8 cellular contexts compared by ENCODE assay signal in genomic region chr3:138329984-138330293, GRCh38. TPM values are rescaled to one million over a fixed set of nuclear protein-coding genes. Genes with fewer than 3 reads are reported as not detected.
DNase-seq lines count a peak whose midpoint lies in the region; TF ChIP-seq lines count a peak whose summit lies in the region.

No MANE protein-coding gene starts in this region.

- H3F3A ChIP-seq in SU-DHL-6 (ENCODE audit: insufficient read depth): peaks cover 13% of the 10 kb centered on the region; the same call in 1 of the 2 replicates

- DNase-seq in GM06990 (ENCODE audit: extremely low read depth, insufficient read length): no peak
- DNase-seq in fibroblast of mammary gland (ENCODE audit: low read depth): no peak
- DNase-seq in prostate gland (ENCODE audit: low spot score): no peak
- DNase-seq in activated effector memory CD4-positive, alpha-beta T cell treated with anti-CD3 and anti-CD28 coated beads, Interleukin-2, amount 50 U/mL, for 16 hours: no peak
- no peak for DNase-seq in NCI-H2107 (lab: John Stamatoyannopoulos, UW)
- DNase-seq in foreskin melanocyte: no peak
- no peak for DNase-seq in KBM-7

- H3K4me2 ChIP-seq in SU-DHL-6 (ENCODE audit: low read depth, low read length, poor library complexity, severe bottlenecking): peak overlapping the region; percentile 97

- TF ChIP-seq POLR2A in prostate gland (IDR thresholded peaks at IDR 0.05): no peak

- H3K27ac ChIP-seq in SU-DHL-6 (ENCODE audit: low read depth, low read length): no peak overlapping the region
- H3K27ac ChIP-seq in prostate gland: peak overlapping the region in 1 of 2 donors; percentile 78

- no peaks in the 10 kb centered on the region for H3K4me1 ChIP-seq in prostate gland (replicated peaks)

- no peaks in the 10 kb centered on the region for H3K9me3 ChIP-seq in SU-DHL-6 (ENCODE audit: insufficient read depth, low read length)
- H3K9me3 ChIP-seq in prostate gland: no peaks in the 10 kb centered on the region

- H3K9me2 ChIP-seq in SU-DHL-6 (replicated peaks; ENCODE audit: insufficient read depth, low read length): no peaks in the 10 kb centered on the region

- no peaks in the 10 kb centered on the region for H4K20me1 ChIP-seq in SU-DHL-6 (ENCODE audit: low read depth, low read length)

- WGBS in prostate gland: 4% methylated on average over 7 of the region's 7 CpGs

- H3K27me3 ChIP-seq in GM06990 (replicated peaks; ENCODE audit: control insufficient read depth, insufficient read depth, low read length): 0 out of 2 replicates have a peak, but pooled peaks cover 1% of the 10 kb centered on the region
- no peaks in the 10 kb centered on the region for H3K27me3 ChIP-seq in SU-DHL-6 (ENCODE audit: low read length)
- H3K27me3 ChIP-seq in prostate gland (replicated peaks; ENCODE audit: insufficient read depth): no peaks in the 10 kb centered on the region

- H3K79me2 ChIP-seq in SU-DHL-6 (ENCODE audit: insufficient read depth, low read length): no peaks in the 10 kb centered on the region

- intact Hi-C loops in prostate gland (cut with DNase I): loop anchor here (5.0 kb wide), 2 partner anchors 92 to 143 kb away; partner anchors contain the start of gene ARMC8

- H3K36me3 ChIP-seq in GM06990 (ENCODE audit: control insufficient read depth, insufficient read depth, low read length) (no peaks in the 10 kb centered on the region), SU-DHL-6 (ENCODE audit: low read length) (no peaks in the 10 kb centered on the region), prostate gland (no peaks in the 10 kb centered on the region)

- peak overlapping the region; percentile 100 for H2AFZ ChIP-seq in SU-DHL-6 (ENCODE audit: low read depth, low read length, severe bottlenecking)

- in situ Hi-C loops in KBM-7 (cut with MboI; ENCODE audit: low pct_unique_long_range_greater_than_20kb, low sequenced_read_pairs): no loop called here

- TF ChIP-seq CTCF in GM06990 (IDR thresholded peaks at IDR 0.05; ENCODE audit: insufficient read depth, low read length, poor library complexity, severe bottlenecking): no peak
- TF ChIP-seq CTCF in SU-DHL-6 (IDR thresholded peaks at IDR 0.05; ENCODE audit: insufficient read depth, low read length, poor library complexity, severe bottlenecking): no peak
- TF ChIP-seq CTCF in fibroblast of mammary gland (conservative IDR thresholded peaks at IDR 0.05; ENCODE audit: control insufficient read depth, insufficient read depth, low read depth, low read length): no peak
- TF ChIP-seq CTCF in prostate gland (IDR thresholded peaks at IDR 0.05): no peak

- H3K9ac ChIP-seq in SU-DHL-6 (ENCODE audit: low read length): no peak overlapping the region

- H3K4me3 ChIP-seq in GM06990 (replicated peaks; ENCODE audit: low read depth, low read length): peak overlapping the region; percentile 54
- no peak overlapping the region for H3K4me3 ChIP-seq in SU-DHL-6 (ENCODE audit: insufficient read depth, low read length, poor library complexity, severe bottlenecking)
- H3K4me3 ChIP-seq in fibroblast of mammary gland (ENCODE audit: control insufficient read depth, low read depth, low read length): peak overlapping the region; percentile 18
- H3K4me3 ChIP-seq in prostate gland: peak overlapping the region; percentile 45 to 56

RNA-seq across cellular contexts. Expression of gene NME9, which starts 0.3 kb away (rescaled TPM):
- 1 to 10 TPM in 1 of 2 donors, not detected in 1; 3.2 TPM for total RNA-seq in prostate gland

RNA-seq across cellular contexts. Expression of gene MRAS, which starts 18.4 kb away (rescaled TPM):
- total RNA-seq in prostate gland: 10 to 100 TPM in 1 of 2 donors, 1 to 10 TPM in 1; 8.7 to 25.3 TPM
